Comparison of ENCODE assay signal across 8 cellular contexts in the genomic region with DNA sequence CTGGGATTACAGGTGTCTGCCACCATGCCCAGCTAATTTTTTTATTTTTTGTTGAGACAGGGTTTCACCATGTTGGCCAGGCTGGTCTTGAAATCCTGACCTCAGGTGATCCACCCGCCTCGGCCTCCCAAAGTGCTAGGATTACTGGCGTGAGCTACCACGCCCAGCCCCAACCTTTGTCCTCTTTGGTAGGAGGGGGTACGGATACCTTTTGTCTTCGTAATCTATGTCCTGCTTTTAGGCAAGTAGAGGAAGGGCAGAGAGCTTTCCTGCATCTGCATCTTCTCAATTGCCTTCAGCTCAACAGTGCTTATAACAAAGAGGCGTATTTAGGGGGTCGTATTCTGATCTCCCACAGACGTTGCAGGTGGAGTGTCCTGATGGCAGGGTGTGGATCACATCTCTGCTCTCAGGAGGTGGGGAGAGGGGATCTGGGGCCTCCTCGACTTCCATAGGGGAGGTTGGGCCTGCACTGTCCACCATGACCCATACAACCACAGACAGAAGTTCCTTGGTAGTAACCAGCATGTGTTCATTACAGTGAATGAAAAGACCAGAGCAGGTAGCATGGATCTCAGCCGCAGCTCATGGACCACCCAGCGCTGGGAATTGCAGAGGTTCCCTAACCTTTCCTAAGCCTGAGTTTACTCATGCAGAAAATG. TPM values are rescaled to one million over a fixed set of nuclear protein-coding genes. Genes with fewer than 3 reads are reported as not detected.
A peak's percentile ranks its signal among the peaks of the same experiment; 100 is the strongest.
DNase-seq lines count a peak whose midpoint lies in the region; ATAC-seq and TF ChIP-seq lines count a peak whose summit lies in the region.

No MANE protein-coding gene starts in this region.

- peak overlapping the region; percentile 88 for H3K27ac Mint-ChIP-seq in activated T-cell treated with anti-CD3 and anti-CD28 coated beads, Interleukin-2, amount 50 U/mL, for 24 hours
- peak overlapping the region; percentile 79 for H3K27ac Mint-ChIP-seq in T-helper 17 cell

- H3K4me3 Mint-ChIP-seq in activated T-cell treated with anti-CD3 and anti-CD28 coated beads, Interleukin-2, amount 50 U/mL, for 24 hours = no peak overlapping the region
- no peak overlapping the region for H3K4me3 Mint-ChIP-seq in T-helper 17 cell

- peaks cover 3% of the 10 kb centered on the region for H3K27me3 Mint-ChIP-seq in activated T-cell treated with anti-CD3 and anti-CD28 coated beads, Interleukin-2, amount 50 U/mL, for 24 hours
- no peaks in the 10 kb centered on the region for H3K27me3 Mint-ChIP-seq in T-helper 17 cell

- WGBS in liver = 89% methylated on average over 12 of the region's 12 CpGs
- 94% methylated on average over 12 of the region's 12 CpGs for WGBS in suprapubic skin

- peak overlapping the region; percentile 92 to 94 for H3K27ac ChIP-seq in liver (ENCODE audit: low read depth in 1 of 2, low read length in 2 of 2)
- peak overlapping the region; percentile 70 for H3K27ac ChIP-seq in suprapubic skin

- no peak for TF ChIP-seq RAD21 in liver (IDR thresholded peaks at IDR 0.05)

- TF ChIP-seq POLR2A in suprapubic skin (IDR thresholded peaks at IDR 0.05) = no peak

- no peak overlapping the region for H3K9ac ChIP-seq in liver (ENCODE audit: low read depth in 1 of 2, low read length in 2 of 2)

- H3K4me1 ChIP-seq in liver (ENCODE audit: control insufficient read depth in 4 of 4, insufficient read depth in 4 of 4, low read length in 3 of 4) (peaks cover 22 to 43% (median 30%) of the 10 kb centered on the region in 4 donors), suprapubic skin (peaks cover 19% of the 10 kb centered on the region)

- no peak for ATAC-seq in T-helper 17 cell
- no peak for ATAC-seq in GM19467 (IDR thresholded peaks at IDR 0.05; ENCODE audit: unreplicated experiment)

- H3K9me3 ChIP-seq in T-helper 17 cell (ENCODE audit: control insufficient read depth, low read length, poor library complexity, severe bottlenecking) (no peaks in the 10 kb centered on the region), liver (ENCODE audit: control insufficient read depth in 4 of 4, low read length in 3 of 4) (no peaks in the 10 kb centered on the region), suprapubic skin (no peaks in the 10 kb centered on the region)

- H3K9me3 Mint-ChIP-seq in activated T-cell treated with anti-CD3 and anti-CD28 coated beads, Interleukin-2, amount 50 U/mL, for 24 hours = no peaks in the 10 kb centered on the region

- H3K4me3 ChIP-seq in liver (ENCODE audit: low read depth in 1 of 3, low read length in 3 of 3) (no peak overlapping the region), suprapubic skin (no peak overlapping the region)

- H3K4me1 Mint-ChIP-seq in activated T-cell treated with anti-CD3 and anti-CD28 coated beads, Interleukin-2, amount 50 U/mL, for 24 hours (ENCODE audit: low read depth) = peaks cover 43% of the 10 kb centered on the region
- H3K4me1 Mint-ChIP-seq in T-helper 17 cell = peaks cover 11% of the 10 kb centered on the region

- H3K36me3 ChIP-seq in liver (ENCODE audit: control insufficient read depth in 4 of 4, insufficient read depth in 3 of 4, low read depth in 1 of 4, low read length in 3 of 4) (no peaks in the 10 kb centered on the region), suprapubic skin (no peaks in the 10 kb centered on the region)

- no peak for DNase-seq in activated T-cell treated with anti-CD3 and anti-CD28 coated beads, Interleukin-2, amount 50 U/mL, for 24 hours
- DNase-seq in activated T-cell treated with anti-CD3 and anti-CD28 coated beads for 4 hours = no peak
- DNase-seq in T-helper 17 cell = no peak
- DNase-seq in suprapubic skin (ENCODE audit: low spot score in 2 of 2) = no peak
- no peak for DNase-seq in Ammon's horn (ENCODE audit: low spot score)
- DNase-seq in effector CD8-positive, alpha-beta T cell (lab: John Stamatoyannopoulos, UW) = no peak

- H3K27me3 ChIP-seq in liver (ENCODE audit: control insufficient read depth in 4 of 4, insufficient read depth in 4 of 4, low read length in 3 of 4) = no peaks in the 10 kb centered on the region
- no peaks in the 10 kb centered on the region for H3K27me3 ChIP-seq in suprapubic skin

- no peaks in the 10 kb centered on the region for H3K36me3 Mint-ChIP-seq in activated T-cell treated with anti-CD3 and anti-CD28 coated beads, Interleukin-2, amount 50 U/mL, for 24 hours (ENCODE audit: low read depth)
- no peaks in the 10 kb centered on the region for H3K36me3 Mint-ChIP-seq in T-helper 17 cell (ENCODE audit: low read depth)

- no peak for TF ChIP-seq CTCF in liver (IDR thresholded peaks at IDR 0.05; ENCODE audit: low read depth, low read length, missing input control)
- no peak for TF ChIP-seq CTCF in suprapubic skin (IDR thresholded peaks at IDR 0.05)

- TF ChIP-seq EP300 in suprapubic skin (IDR thresholded peaks at IDR 0.05) = no peak

TF ChIP-seq in liver, 16 proteins besides CTCF, POLR2A, EP300 and RAD21:
- TF ChIP-seq RXRA (IDR thresholded peaks at IDR 0.05) = no peak
- no peak for TF ChIP-seq ZBTB33 (IDR thresholded peaks at IDR 0.05)
- TF ChIP-seq NR2F2 (IDR thresholded peaks at IDR 0.05) = no peak
- no peak for TF ChIP-seq HNF4A (conservative IDR thresholded peaks at IDR 0.05)
- TF ChIP-seq, protein P1, sequence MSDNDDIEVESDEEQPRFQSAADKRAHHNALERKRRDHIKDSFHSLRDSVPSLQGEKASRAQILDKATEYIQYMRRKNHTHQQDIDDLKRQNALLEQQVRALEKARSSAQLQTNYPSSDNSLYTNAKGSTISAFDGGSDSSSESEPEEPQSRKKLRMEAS (IDR thresholded peaks at IDR 0.05) = no peak
- TF ChIP-seq GABPA (IDR thresholded peaks at IDR 0.05 in 1 of 2, conservative IDR thresholded peaks at IDR 0.05 in 1 of 2) = no peak
- no peak for TF ChIP-seq SP1 (IDR thresholded peaks at IDR 0.05)
- TF ChIP-seq HNF4G (IDR thresholded peaks at IDR 0.05) = no peak
- TF ChIP-seq, protein P2, sequence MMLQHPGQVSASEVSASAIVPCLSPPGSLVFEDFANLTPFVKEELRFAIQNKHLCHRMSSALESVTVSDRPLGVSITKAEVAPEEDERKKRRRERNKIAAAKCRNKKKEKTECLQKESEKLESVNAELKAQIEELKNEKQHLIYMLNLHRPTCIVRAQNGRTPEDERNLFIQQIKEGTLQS (IDR thresholded peaks at IDR 0.05) = no peak
- TF ChIP-seq, protein P3, sequence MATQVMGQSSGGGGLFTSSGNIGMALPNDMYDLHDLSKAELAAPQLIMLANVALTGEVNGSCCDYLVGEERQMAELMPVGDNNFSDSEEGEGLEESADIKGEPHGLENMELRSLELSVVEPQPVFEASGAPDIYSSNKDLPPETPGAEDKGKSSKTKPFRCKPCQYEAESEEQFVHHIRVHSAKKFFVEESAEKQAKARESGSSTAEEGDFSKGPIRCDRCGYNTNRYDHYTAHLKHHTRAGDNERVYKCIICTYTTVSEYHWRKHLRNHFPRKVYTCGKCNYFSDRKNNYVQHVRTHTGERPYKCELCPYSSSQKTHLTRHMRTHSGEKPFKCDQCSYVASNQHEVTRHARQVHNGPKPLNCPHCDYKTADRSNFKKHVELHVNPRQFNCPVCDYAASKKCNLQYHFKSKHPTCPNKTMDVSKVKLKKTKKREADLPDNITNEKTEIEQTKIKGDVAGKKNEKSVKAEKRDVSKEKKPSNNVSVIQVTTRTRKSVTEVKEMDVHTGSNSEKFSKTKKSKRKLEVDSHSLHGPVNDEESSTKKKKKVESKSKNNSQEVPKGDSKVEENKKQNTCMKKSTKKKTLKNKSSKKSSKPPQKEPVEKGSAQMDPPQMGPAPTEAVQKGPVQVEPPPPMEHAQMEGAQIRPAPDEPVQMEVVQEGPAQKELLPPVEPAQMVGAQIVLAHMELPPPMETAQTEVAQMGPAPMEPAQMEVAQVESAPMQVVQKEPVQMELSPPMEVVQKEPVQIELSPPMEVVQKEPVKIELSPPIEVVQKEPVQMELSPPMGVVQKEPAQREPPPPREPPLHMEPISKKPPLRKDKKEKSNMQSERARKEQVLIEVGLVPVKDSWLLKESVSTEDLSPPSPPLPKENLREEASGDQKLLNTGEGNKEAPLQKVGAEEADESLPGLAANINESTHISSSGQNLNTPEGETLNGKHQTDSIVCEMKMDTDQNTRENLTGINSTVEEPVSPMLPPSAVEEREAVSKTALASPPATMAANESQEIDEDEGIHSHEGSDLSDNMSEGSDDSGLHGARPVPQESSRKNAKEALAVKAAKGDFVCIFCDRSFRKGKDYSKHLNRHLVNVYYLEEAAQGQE (IDR thresholded peaks at IDR 0.05) = no peak
- no peak for TF ChIP-seq YY1 (IDR thresholded peaks at IDR 0.05)
- no peak for TF ChIP-seq EGR1 (IDR thresholded peaks at IDR 0.05; ENCODE audit: low read depth in 2 of 2)
- TF ChIP-seq TAF1 (conservative IDR thresholded peaks at IDR 0.05) = no peak
- TF ChIP-seq FOXA2 (IDR thresholded peaks at IDR 0.05) = no peak
- TF ChIP-seq JUND (IDR thresholded peaks at IDR 0.05) = no peak

RNA-seq across cellular contexts. Expression of gene KCTD6, which starts 21.4 kb away (rescaled TPM):
- 1 to 10 TPM; 7.0 to 8.4 TPM for total RNA-seq in T-helper 17 cell
- total RNA-seq in liver = 10 to 100 TPM; 10.7 to 13.8 TPM
- 10 to 100 TPM in 1 of 2 donors, 1 to 10 TPM in 1; 6.5 to 10.0 TPM for polyA plus RNA-seq in liver
- 10 to 100 TPM in 2 of 4 donors, 1 to 10 TPM in 2; 8.0 to 19.2 (median 12.7) TPM for total RNA-seq in suprapubic skin

RNA-seq across cellular contexts. Expression of gene PDHB, which starts 36.9 kb away (rescaled TPM):
- 10 to 100 TPM; 25.6 to 29.9 TPM for total RNA-seq in T-helper 17 cell
- 10 to 100 TPM; 47.8 to 65.6 TPM for total RNA-seq in liver
- 10 to 100 TPM; 55.6 to 92.1 TPM for polyA plus RNA-seq in liver
- total RNA-seq in suprapubic skin = 10 to 100 TPM; 49.9 to 89.8 (median 78.0) TPM
